In the genomic region with DNA sequence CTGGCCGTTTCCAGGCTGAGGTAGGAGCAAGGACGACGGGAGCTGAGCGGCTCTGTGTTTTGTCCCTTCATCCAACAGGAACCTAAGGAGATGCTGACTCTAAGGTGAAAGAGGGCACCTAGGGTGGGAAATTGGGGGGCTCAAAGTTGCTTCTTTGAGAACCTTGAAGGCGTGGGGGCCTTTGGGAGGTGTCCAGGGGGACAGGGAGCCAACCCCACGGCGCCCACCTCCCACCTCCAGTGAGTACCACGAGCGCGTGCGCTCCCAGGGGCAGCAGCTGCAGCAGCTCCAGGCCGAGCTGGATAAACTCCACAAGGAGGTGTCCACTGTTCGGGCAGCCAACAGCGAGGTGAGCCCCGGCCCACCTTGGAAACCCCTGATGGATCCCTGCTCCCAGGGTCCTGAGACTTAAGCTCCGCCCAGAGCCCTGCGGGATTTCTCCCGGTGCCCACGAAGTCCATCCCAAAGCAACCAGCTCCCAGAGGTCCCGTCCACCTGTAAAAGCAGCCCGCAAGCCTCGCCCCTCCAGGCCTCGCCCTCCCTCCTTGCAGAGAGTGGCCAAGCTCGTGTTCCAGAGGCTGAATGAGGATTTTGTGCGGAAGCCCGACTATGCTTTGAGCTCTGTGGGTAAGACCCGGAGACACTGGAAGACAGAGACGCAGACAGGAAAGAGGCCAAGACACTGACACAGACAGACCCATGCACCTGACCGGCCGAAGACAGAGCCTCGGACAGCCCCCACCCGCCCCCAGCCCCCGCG, we compare ENCODE assay signal across 8 cellular contexts. TPM values are rescaled to one million over a fixed set of nuclear protein-coding genes. Genes with fewer than 3 reads are reported as not detected.
A peak's percentile ranks its signal among the peaks of the same experiment; 100 is the strongest.
DNase-seq lines count a peak whose midpoint lies in the region; ATAC-seq and TF ChIP-seq lines count a peak whose summit lies in the region.

No MANE protein-coding gene starts in this region.

- H3K4me1 ChIP-seq in HEK293 (ENCODE audit: control insufficient read depth, insufficient read depth, low read length), result no peaks in the 10 kb centered on the region
- H3K4me1 ChIP-seq in esophagus squamous epithelium, result peaks cover 21 to 47% (median 30%) of the 10 kb centered on the region in 3 donors
- H3K4me1 ChIP-seq in prostate gland (replicated peaks), result peaks cover 9% of the 10 kb centered on the region

- POLR2A ChIA-PET in HEK293 (lab: Yijun Ruan, JAX), result interaction anchor here (0.6 to 1.7 kb wide), 8 partner anchors 13 to 163 kb away, joined by 3 to 13 read pairs (median 4); partner anchors contain the start of genes CEP250, CPNE1, ERGIC3 and RBM12

- H3K27me3 ChIP-seq in esophagus squamous epithelium (no peaks in the 10 kb centered on the region), prostate gland (replicated peaks; ENCODE audit: insufficient read depth) (no peaks in the 10 kb centered on the region)

- WGBS in esophagus squamous epithelium, 2 donors, result 0 to 6% methylated on average over 3 to 4 of the region's 34 CpGs
- 10% methylated on average over 34 of the region's 34 CpGs for WGBS in prostate gland

- H3K4me3 ChIP-seq in HEK293 (ENCODE audit: low read depth, low read length) (peak overlapping the region; percentile 51), WI38 (ENCODE audit: low read depth, low read length) (peak overlapping the region; percentile 65), esophagus squamous epithelium (peak overlapping the region; percentile 31 to 75 (median 58)), prostate gland (peak overlapping the region; percentile 29 to 36)

- no peak for TF ChIP-seq CTCF in HEK293 (tag by site-specific recombination; IDR thresholded peaks at IDR 0.05)
- TF ChIP-seq CTCF in WI38 (IDR thresholded peaks at IDR 0.05; ENCODE audit: low read depth, low read length), result no peak
- no peak for TF ChIP-seq CTCF in esophagus squamous epithelium (IDR thresholded peaks at IDR 0.05)
- no peak for TF ChIP-seq CTCF in prostate gland (IDR thresholded peaks at IDR 0.05)

- H3K9me3 ChIP-seq in HEK293 (ENCODE audit: control insufficient read depth, insufficient read depth, low read depth, low read length) (no peaks in the 10 kb centered on the region), esophagus squamous epithelium (no peaks in the 10 kb centered on the region), prostate gland (no peaks in the 10 kb centered on the region)

- intact Hi-C loops in esophagus squamous epithelium (cut with DNase I) (no loop called here), prostate gland (cut with DNase I) (loop anchor here (5.0 to 10.0 kb wide), 3 partner anchors 44 to 264 kb away; partner anchors contain the start of genes CPNE1 and RBM12)

- TF ChIP-seq POLR2A in esophagus squamous epithelium (IDR thresholded peaks at IDR 0.05) (no peak), prostate gland (IDR thresholded peaks at IDR 0.05) (no peak)

- H3K36me3 ChIP-seq in HEK293 (ENCODE audit: control insufficient read depth in 2 of 2, insufficient read depth in 1 of 2, low read length in 2 of 2) (peaks cover 0 to 12% of the 10 kb centered on the region in 2 experiments; a peak in 1 of 3 replicates), esophagus squamous epithelium (peaks cover 0 to 23% (median 0%) of the 10 kb centered on the region in 3 donors), prostate gland (no peaks in the 10 kb centered on the region)

- no peak overlapping the region for H3K27ac ChIP-seq in HEK293 (ENCODE audit: extremely low read depth, low read depth, low read length)
- H3K27ac ChIP-seq in esophagus squamous epithelium, result peak overlapping the region; percentile 21 to 94 (median 64)
- H3K27ac ChIP-seq in prostate gland, result peak overlapping the region in 1 of 2 donors; percentile 6

- ATAC-seq in HG02981 (IDR thresholded peaks at IDR 0.05; ENCODE audit: unreplicated experiment), result no peak
- no peak for ATAC-seq in GM21825 (IDR thresholded peaks at IDR 0.05; ENCODE audit: unreplicated experiment)

- CTCF ChIA-PET in HEK293 (lab: Yijun Ruan, JAX), result interaction anchor here (0.5 to 1.9 kb wide), 11 partner anchors 7 to 124 kb away, joined by 3 to 16 read pairs (median 4); partner anchors contain the start of gene RBM39

- peak; percentile 26 for DNase-seq in AG20443 (ENCODE audit: low spot score)
- no peak for DNase-seq in esophagus squamous epithelium (lab: John Stamatoyannopoulos, UW)
- no peak for DNase-seq in prostate gland (ENCODE audit: low spot score)
- DNase-seq in superior temporal gyrus (ENCODE audit: extremely low spot score), result no peak

TF ChIP-seq in HEK293, 187 proteins besides CTCF, POLR2A, EP300 and RAD21:
- TF ChIP-seq ZNF155 (tag by site-specific recombination; IDR thresholded peaks at IDR 0.05) (no peak), SP2 (tag by site-specific recombination; IDR thresholded peaks at IDR 0.05) (peak; percentile 3; the same call in 1 of the 2 replicates), SP3 (tag by site-specific recombination; IDR thresholded peaks at IDR 0.05) (no peak), ZNF24 (tag by site-specific recombination; IDR thresholded peaks at IDR 0.05) (no peak), ZBTB11 (tag by site-specific recombination; conservative IDR thresholded peaks at IDR 0.05; ENCODE audit: low read depth) (no peak), IKZF3 (tag by site-specific recombination; IDR thresholded peaks at IDR 0.05) (peak; percentile 34), ZNF223 (tag by site-specific recombination; IDR thresholded peaks at IDR 0.05) (no peak), ZNF837 (tag by site-specific recombination; IDR thresholded peaks at IDR 0.05) (no peak), ZNF23 (tag by site-specific recombination; IDR thresholded peaks at IDR 0.05; ENCODE audit: borderline replicate concordance) (no peak), ZNF785 (tag by site-specific recombination; IDR thresholded peaks at IDR 0.05) (no peak), ZNF280D (tag by site-specific recombination; IDR thresholded peaks at IDR 0.05) (no peak), PRDM1 (tag by site-specific recombination; IDR thresholded peaks at IDR 0.05) (no peak)
- TF ChIP-seq, protein P1, sequence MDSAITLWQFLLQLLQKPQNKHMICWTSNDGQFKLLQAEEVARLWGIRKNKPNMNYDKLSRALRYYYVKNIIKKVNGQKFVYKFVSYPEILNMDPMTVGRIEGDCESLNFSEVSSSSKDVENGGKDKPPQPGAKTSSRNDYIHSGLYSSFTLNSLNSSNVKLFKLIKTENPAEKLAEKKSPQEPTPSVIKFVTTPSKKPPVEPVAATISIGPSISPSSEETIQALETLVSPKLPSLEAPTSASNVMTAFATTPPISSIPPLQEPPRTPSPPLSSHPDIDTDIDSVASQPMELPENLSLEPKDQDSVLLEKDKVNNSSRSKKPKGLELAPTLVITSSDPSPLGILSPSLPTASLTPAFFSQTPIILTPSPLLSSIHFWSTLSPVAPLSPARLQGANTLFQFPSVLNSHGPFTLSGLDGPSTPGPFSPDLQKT (IDR thresholded peaks at IDR 0.05; ENCODE audit: borderline replicate concordance, low read depth, low read length), result no peak

RNA-seq across cellular contexts. Expression of gene SPAG4, which starts 2.9 kb away (rescaled TPM):
- 1 to 10 TPM in 2 of 4 donors, under 1 TPM in 2; 0.44 to 4.8 (median 2.6) TPM for total RNA-seq in esophagus squamous epithelium
- total RNA-seq in prostate gland, result 10 to 100 TPM in 1 of 2 donors, under 1 TPM in 1; 0.91 to 10.4 TPM

RNA-seq across cellular contexts. Expression of gene CPNE1, which starts 46.1 kb away (rescaled TPM):
- total RNA-seq in esophagus squamous epithelium, result 10 to 100 TPM; 47.3 to 98.2 (median 75.9) TPM
- 10 to 100 TPM; 90.1 to 91.4 TPM for total RNA-seq in prostate gland

RNA-seq across cellular contexts. Expression of gene RBM12, which starts 46.1 kb away (rescaled TPM):
- total RNA-seq in esophagus squamous epithelium, result 10 to 100 TPM; 14.2 to 35.5 (median 30.0) TPM
- 10 to 100 TPM; 31.8 to 38.9 TPM for total RNA-seq in prostate gland
